ENCODE assay signal across 8 cellular contexts in the genomic region with DNA sequence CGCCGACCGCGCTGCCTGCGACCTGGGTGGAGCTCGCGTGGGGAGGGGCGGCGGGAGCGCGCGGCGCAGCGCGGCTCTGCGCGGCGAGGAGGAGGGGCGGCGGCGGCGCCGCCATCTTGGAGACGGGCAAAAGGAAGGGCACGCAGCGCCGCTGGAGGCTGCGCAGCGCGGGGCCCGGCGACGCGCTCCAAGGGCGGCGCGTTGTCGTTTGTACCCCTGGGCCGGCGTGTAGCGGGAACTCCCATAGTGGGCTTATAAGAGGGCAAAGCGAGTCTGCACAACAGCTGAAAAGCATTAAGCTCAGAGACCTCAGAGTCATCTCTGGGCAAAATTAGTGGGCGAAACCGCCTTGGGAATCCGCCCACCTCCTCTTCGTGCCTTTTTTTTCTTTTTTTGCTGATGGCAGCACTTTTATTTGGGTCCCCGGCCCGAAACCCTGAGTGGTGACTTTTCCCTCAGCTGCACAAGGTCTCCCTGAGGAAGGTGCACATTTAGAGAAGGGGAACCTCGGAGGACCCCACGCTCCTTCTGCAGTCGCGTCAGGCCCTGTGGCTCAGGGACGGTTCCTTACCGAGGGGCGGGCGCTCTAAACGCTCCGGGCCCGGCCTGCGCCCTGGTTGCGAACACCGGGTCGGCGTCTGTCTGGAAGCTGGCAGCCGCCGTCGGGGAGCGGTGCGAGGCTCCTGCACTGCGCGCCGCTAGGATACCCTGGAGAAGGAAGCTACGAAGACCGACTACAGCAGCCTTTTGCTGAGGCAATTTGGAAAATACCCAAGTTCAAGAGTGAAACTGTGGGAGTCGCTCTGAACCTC. TPM values are rescaled to one million over a fixed set of nuclear protein-coding genes. Genes with fewer than 3 reads are reported as not detected.
DNase-seq lines count a peak whose midpoint lies in the region; ATAC-seq, FAIRE-seq and TF ChIP-seq lines count a peak whose summit lies in the region.

No MANE protein-coding gene starts in this region.

- H3K36me3 Mint-ChIP-seq in T-helper 2 cell treated with Interferon-gamma antibody and Interleukin-4, amounts not matched to agents 5 μg/mL and 100 μg/mL, for 36 hours (ENCODE audit: low read depth), result peaks cover 13% of the 10 kb centered on the region
- H3K36me3 Mint-ChIP-seq in astrocyte (ENCODE audit: low read depth, unreplicated experiment), result no peaks in the 10 kb centered on the region

- peaks cover 10% of the 10 kb centered on the region for H3K4me1 ChIP-seq in astrocyte (ENCODE audit: insufficient read depth, low read length)

- H3K36me3 ChIP-seq in astrocyte (ENCODE audit: insufficient read depth, low read length), result no peaks in the 10 kb centered on the region

- H3K27me3 ChIP-seq in astrocyte (ENCODE audit: insufficient read depth, low read length), result no peaks in the 10 kb centered on the region

- peaks cover 33% of the 10 kb centered on the region for H3K4me1 Mint-ChIP-seq in T-helper 2 cell treated with Interferon-gamma antibody and Interleukin-4, amounts not matched to agents 5 μg/mL and 100 μg/mL, for 36 hours (ENCODE audit: low read depth)
- H3K4me1 Mint-ChIP-seq in astrocyte (ENCODE audit: low read depth, unreplicated experiment), result peaks cover 11% of the 10 kb centered on the region

- FAIRE-seq in astrocyte (lab: Jason Lieb, UNC), result no peak

- H3K27ac Mint-ChIP-seq in T-helper 2 cell treated with Interferon-gamma antibody and Interleukin-4, amounts not matched to agents 5 μg/mL and 100 μg/mL, for 36 hours, result peak overlapping the region; percentile 81
- H3K27ac Mint-ChIP-seq in astrocyte (ENCODE audit: unreplicated experiment), result peak overlapping the region; percentile 62

- H3K79me2 ChIP-seq in astrocyte (ENCODE audit: insufficient read depth, low read length), result peaks cover 51% of the 10 kb centered on the region

- peak; percentile 94 for ATAC-seq in HG02798 (IDR thresholded peaks at IDR 0.05; ENCODE audit: poor library complexity, unreplicated experiment)

- H3K9ac ChIP-seq in astrocyte (ENCODE audit: low read length), result peak overlapping the region; percentile 86

- H3K9me3 ChIP-seq in astrocyte (ENCODE audit: insufficient read depth, low read depth, low read length), result no peaks in the 10 kb centered on the region

- peak; percentile 66 for TF ChIP-seq POLR2A in GM15510 (IDR thresholded peaks at IDR 0.05; ENCODE audit: borderline replicate concordance, extremely low read depth, insufficient read length)

- H3K4me3 ChIP-seq in astrocyte (ENCODE audit: insufficient read depth, low read depth, low read length) (peak overlapping the region; percentile 83), retinal pigment epithelial cell (ENCODE audit: low read length) (peak overlapping the region; percentile 77)

- TF ChIP-seq CTCF in astrocyte (IDR thresholded peaks at IDR 0.05; ENCODE audit: insufficient read depth, low read depth, low read length) (no peak), retinal pigment epithelial cell (conservative IDR thresholded peaks at IDR 0.05; ENCODE audit: low read depth, low read length) (no peak)

- H2AFZ ChIP-seq in astrocyte (ENCODE audit: low read depth, low read length), result peak overlapping the region; percentile 97

- DNase-seq in NCI-H1436 (lab: John Stamatoyannopoulos, UW), result peak; percentile 88
- peak; percentile 86 for DNase-seq in T-helper 2 cell treated with Interferon-gamma antibody and Interleukin-4, amounts not matched to agents 5 μg/mL and 100 μg/mL, for 36 hours (ENCODE audit: low spot score)
- DNase-seq in astrocyte (ENCODE audit: low read depth), result peak; percentile 64
- peak; percentile 85 to 86 for DNase-seq in hippocampal formation (lab: John Stamatoyannopoulos, UW)
- DNase-seq in retinal pigment epithelial cell (ENCODE audit: low read depth), result no peak
- DNase-seq in HPDE6-E6E7 (ENCODE audit: extremely low spot score), result no peak

- no peaks in the 10 kb centered on the region for H3K27me3 Mint-ChIP-seq in T-helper 2 cell treated with Interferon-gamma antibody and Interleukin-4, amounts not matched to agents 5 μg/mL and 100 μg/mL, for 36 hours (ENCODE audit: low read depth)
- H3K27me3 Mint-ChIP-seq in astrocyte (ENCODE audit: low read depth, unreplicated experiment), result no peaks in the 10 kb centered on the region

- H3K27ac ChIP-seq in astrocyte (ENCODE audit: low read depth, low read length), result peak overlapping the region; percentile 82

- peaks cover 33% of the 10 kb centered on the region for H4K20me1 ChIP-seq in astrocyte (ENCODE audit: insufficient read depth, low read length)

- peak overlapping the region; percentile 94 for H3K4me2 ChIP-seq in astrocyte (ENCODE audit: low read length)

- H3K9me3 Mint-ChIP-seq in T-helper 2 cell treated with Interferon-gamma antibody and Interleukin-4, amounts not matched to agents 5 μg/mL and 100 μg/mL, for 36 hours, result no peaks in the 10 kb centered on the region
- H3K9me3 Mint-ChIP-seq in astrocyte (ENCODE audit: unreplicated experiment), result no peaks in the 10 kb centered on the region

- peak overlapping the region; percentile 85 for H3K4me3 Mint-ChIP-seq in T-helper 2 cell treated with Interferon-gamma antibody and Interleukin-4, amounts not matched to agents 5 μg/mL and 100 μg/mL, for 36 hours
- peak overlapping the region; percentile 85 for H3K4me3 Mint-ChIP-seq in astrocyte (ENCODE audit: unreplicated experiment)

RNA-seq across cellular contexts. Expression of gene MCMBP, which starts 0.4 kb away (rescaled TPM):
- total RNA-seq in astrocyte, result 40.9 and 41.1 TPM in 2 replicates

RNA-seq across cellular contexts. Expression of gene SEC23IP, which starts 19.5 kb away (rescaled TPM):
- 90.6 and 95.9 TPM in 2 replicates for total RNA-seq in astrocyte

Comparison
In these comparisons a context has a peak if more than half of its experiments do, and no peak if none do; other contexts are left out.
1. DNase-seq: peak in NCI-H1436 (single experiment), T-helper 2 cell treated with Interferon-gamma antibody and Interleukin-4, amounts not matched to agents 5 μg/mL and 100 μg/mL, for 36 hours (single experiment), astrocyte (single experiment) and hippocampal formation (2 of 2); none in retinal pigment epithelial cell (single experiment) and HPDE6-E6E7 (single experiment).